In the genomic region with DNA sequence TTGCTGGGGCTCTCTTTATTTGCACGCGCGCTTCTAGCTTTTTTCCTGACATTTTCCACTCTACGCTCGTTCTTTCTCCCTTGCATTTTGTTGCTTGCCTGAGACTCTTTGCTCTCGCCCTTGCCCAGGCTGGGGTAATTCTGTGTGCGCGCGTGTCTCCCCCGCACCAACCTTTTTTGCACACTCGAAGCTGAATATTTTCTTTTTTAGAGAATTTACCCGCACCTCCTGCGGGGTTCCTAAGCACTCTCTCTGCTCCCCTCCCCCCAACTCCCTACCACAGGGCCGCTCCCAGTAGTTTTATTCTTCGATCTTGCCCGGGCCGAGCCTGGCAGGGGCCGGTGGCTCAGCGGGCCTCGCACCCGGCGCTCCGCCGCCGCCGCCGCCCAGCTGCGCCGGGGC, we compare ENCODE assay signal across 8 cellular contexts. TPM values are rescaled to one million over a fixed set of nuclear protein-coding genes. Genes with fewer than 3 reads are reported as not detected.
DNase-seq lines count a peak whose midpoint lies in the region; ATAC-seq and TF ChIP-seq lines count a peak whose summit lies in the region.

No MANE protein-coding gene starts in this region.

- ATAC-seq in natural killer cell treated with Interleukin-12 subunit alpha and Interleukin-12 subunit beta and Interleukin-15 and Interleukin-18, amount 100 ng/mL, for 72 hours: no peak
- ATAC-seq in HG03039 (IDR thresholded peaks at IDR 0.05; ENCODE audit: unreplicated experiment): no peak

- peaks cover 27% of the 10 kb centered on the region for H3K4me1 ChIP-seq in BE2C

- H3K9me3 Mint-ChIP-seq in natural killer cell treated with Interleukin-12 subunit alpha and Interleukin-12 subunit beta and Interleukin-15 and Interleukin-18, amount 100 ng/mL, for 72 hours: no peaks in the 10 kb centered on the region

- H3K27ac Mint-ChIP-seq in natural killer cell treated with Interleukin-12 subunit alpha and Interleukin-12 subunit beta and Interleukin-15 and Interleukin-18, amount 100 ng/mL, for 72 hours: peak overlapping the region; percentile 71 to 85

- no peaks in the 10 kb centered on the region for H3K27me3 ChIP-seq in BE2C

- no peaks in the 10 kb centered on the region for H3K36me3 Mint-ChIP-seq in natural killer cell treated with Interleukin-12 subunit alpha and Interleukin-12 subunit beta and Interleukin-15 and Interleukin-18, amount 100 ng/mL, for 72 hours

- intact Hi-C loops in posterior cingulate gyrus (cut with DNase I): loop anchor here (10.0 kb wide), 1 partner anchor 268 kb away; no protein-coding TSS in a partner anchor

- DNase-seq in BE2C (no peak), LNCaP clone FGC (ENCODE audit: low read depth) (no peak), coronary artery (ENCODE audit: low spot score) (no peak), SKM-1 (lab: John Stamatoyannopoulos, UW; ENCODE audit: unreplicated experiment) (no peak), posterior cingulate gyrus (no peak), glomerular visceral epithelial cell (ENCODE audit: extremely low spot score) (no peak)
- DNase-seq in natural killer cell treated with Interleukin-12 subunit alpha and Interleukin-12 subunit beta and Interleukin-15 and Interleukin-18, amount 100 ng/mL, for 72 hours (ENCODE audit: low spot score): no peak

- H3K4me3 Mint-ChIP-seq in natural killer cell treated with Interleukin-12 subunit alpha and Interleukin-12 subunit beta and Interleukin-15 and Interleukin-18, amount 100 ng/mL, for 72 hours: peak overlapping the region; percentile 92

- no peaks in the 10 kb centered on the region for H3K27me3 Mint-ChIP-seq in natural killer cell treated with Interleukin-12 subunit alpha and Interleukin-12 subunit beta and Interleukin-15 and Interleukin-18, amount 100 ng/mL, for 72 hours

- H3K36me3 ChIP-seq in BE2C: no peaks in the 10 kb centered on the region

- peak overlapping the region; percentile 24 to 90 for H3K27ac ChIP-seq in coronary artery

- H3K4me1 Mint-ChIP-seq in natural killer cell treated with Interleukin-12 subunit alpha and Interleukin-12 subunit beta and Interleukin-15 and Interleukin-18, amount 100 ng/mL, for 72 hours (ENCODE audit: low read depth in 2 of 2): peaks cover 60 to 61% of the 10 kb centered on the region in 2 donors

- H3K4me3 ChIP-seq in BE2C (ENCODE audit: low read depth, low read length) (peak overlapping the region; percentile 92), LNCaP clone FGC (ENCODE audit: low read depth, low read length) (peak overlapping the region; percentile 77), coronary artery (peak overlapping the region; percentile 87)

- TF ChIP-seq CTCF in BE2C (IDR thresholded peaks at IDR 0.05; ENCODE audit: low read depth, low read length) (no peak), LNCaP clone FGC (IDR thresholded peaks at IDR 0.05; ENCODE audit: control insufficient read depth, extremely low read depth, insufficient read depth) (no peak; the same call in 1 of the 2 replicates), coronary artery (IDR thresholded peaks at IDR 0.05) (no peak)

- H3K9me3 ChIP-seq in BE2C: no peaks in the 10 kb centered on the region

RNA-seq across cellular contexts. Expression of a gene that starts 0.7 kb away (rescaled TPM):
- 57.6 TPM for polyA plus RNA-seq in BE2C (2012; ENCODE audit: insufficient read depth, insufficient read length, low read depth)
- total RNA-seq in natural killer cell treated with Interleukin-12 subunit alpha and Interleukin-12 subunit beta and Interleukin-15 and Interleukin-18, amount 100 ng/mL, for 72 hours: 10 to 100 TPM; 11.6 to 50.2 TPM

RNA-seq across cellular contexts. Expression of a gene that starts 14.4 kb away (rescaled TPM):
- polyA plus RNA-seq in BE2C (2012; ENCODE audit: insufficient read depth, insufficient read length, low read depth): 183 TPM
- 10 to 100 TPM; 38.7 to 63.3 TPM for total RNA-seq in natural killer cell treated with Interleukin-12 subunit alpha and Interleukin-12 subunit beta and Interleukin-15 and Interleukin-18, amount 100 ng/mL, for 72 hours

RNA-seq across cellular contexts. Expression of a gene that starts 53.2 kb away (rescaled TPM):
- polyA plus RNA-seq in BE2C (2012; ENCODE audit: insufficient read depth, insufficient read length, low read depth): 11.3 TPM
- total RNA-seq in natural killer cell treated with Interleukin-12 subunit alpha and Interleukin-12 subunit beta and Interleukin-15 and Interleukin-18, amount 100 ng/mL, for 72 hours: 1 to 10 TPM; 4.7 to 8.5 TPM
